ENCODE assay signal across 24 cellular contexts in genomic region chr18:13099113-13099512, GRCh38.
"Had no signal": no experiment of that assay in that cellular context is flagged by ENCODE, and none has a peak within 500 bp of the region (broad histone marks: within the 10 kb centered on the region; RNA-seq: fewer than 3 reads in every experiment).

No MANE protein-coding gene starts in this region.

- DNase-seq: stimulated activated CD4-positive, alpha-beta T cell treated with anti-CD3 and anti-CD28 coated beads, Interleukin-2, amount 100 ng/mL, for 48 hours; stimulated activated CD4-positive, alpha-beta T cell treated with anti-CD3 and anti-CD28 coated beads, Interleukin-4, amount 100 ng/mL, for 1 hour; stimulated activated CD4-positive, alpha-beta T cell treated with anti-CD3 and anti-CD28 coated beads, Interleukin-4, amount 100 ng/mL, for 24 hours; stimulated activated CD4-positive, alpha-beta T cell treated with anti-CD3 and anti-CD28 coated beads, Interleukin-4, amount 100 ng/mL, for 4 hours; stimulated activated CD8-positive, alpha-beta memory T cell treated with anti-CD3 and anti-CD28 coated beads, Interleukin-4, amount 100 ng/mL, for 48 hours; stimulated activated naive B cell treated with anti-CD40 and anti-IgM and Interleukin-4, amounts not matched to agents 10 μg/mL and 1 μg/mL and 100 μg/mL, for 72 hours; stimulated activated naive CD4-positive, alpha-beta T cell; stimulated activated naive CD4-positive, alpha-beta T cell treated with Interleukin-2 at 50 U/mL for 16 hours; stimulated activated naive CD8-positive, alpha-beta T cell treated with anti-CD3 and anti-CD28 coated beads, Interleukin-15, amount 100 ng/mL, for 72 hours; stimulated activated naive CD8-positive, alpha-beta T cell treated with anti-CD3 and anti-CD28 coated beads, Interleukin-15, Interleukin-2, amounts not matched to agents 100 U/mL and 50 U/mL, for 24 hours; stomach; substantia nigra; testis; thyroid gland; tibial artery; transverse colon; trophoblast cell; upper lobe of right lung; uterus had no signal

- H3K27ac ChIP-seq: stomach, suprapubic skin, testis, thoracic aorta, thyroid gland, tibial artery, tibial nerve, transverse colon, upper lobe of left lung, upper lobe of right lung, uterus, vagina had no signal

- H3K9me3 ChIP-seq: stomach, suprapubic skin, testis, thoracic aorta, thyroid gland, tibial artery, tibial nerve, transverse colon, upper lobe of left lung, upper lobe of right lung, uterus, vagina had no signal

- H3K36me3 ChIP-seq: uterus had no signal

- H3K4me3 ChIP-seq: stomach, suprapubic skin, testis, thoracic aorta, thyroid gland, tibial artery, tibial nerve, transverse colon, upper lobe of left lung, upper lobe of right lung, uterus, vagina had no signal

- H3K27me3 ChIP-seq: stomach, suprapubic skin, testis, thyroid gland, tibial artery, tibial nerve, transverse colon, upper lobe of left lung, upper lobe of right lung, uterus, vagina had no signal

- H3K4me1 ChIP-seq: stomach, suprapubic skin, testis, thyroid gland, tibial artery, tibial nerve, transverse colon, upper lobe of left lung, upper lobe of right lung, uterus, vagina had no signal
